Comparison of ENCODE assay signal across 9 cellular contexts in genomic region chr16:1972490-1972877, GRCh38. TPM values are rescaled to one million over a fixed set of nuclear protein-coding genes. Genes with fewer than 3 reads are reported as not detected.
A peak's percentile ranks its signal among the peaks of the same experiment; 100 is the strongest.
DNase-seq lines count a peak whose midpoint lies in the region; ATAC-seq, FAIRE-seq and TF ChIP-seq lines count a peak whose summit lies in the region.
"Had no signal": no experiment of that assay in that cellular context is flagged by ENCODE, and none has a peak within 500 bp of the region (broad histone marks: within the 10 kb centered on the region; RNA-seq: fewer than 3 reads in every experiment).

No MANE protein-coding gene starts in this region.

- no peaks in the 10 kb centered on the region for H3K9me3 Mint-ChIP-seq in CD8-positive, alpha-beta T cell
- no peaks in the 10 kb centered on the region for H3K9me3 Mint-ChIP-seq in memory B cell

- peaks cover 39% of the 10 kb centered on the region for H3K36me3 Mint-ChIP-seq in CD8-positive, alpha-beta T cell
- peaks cover 22% of the 10 kb centered on the region for H3K36me3 Mint-ChIP-seq in memory B cell

- peak overlapping the region; percentile 83 for H3K9ac ChIP-seq in HUES64 (ENCODE audit: low read depth, low read length)

- H3K27me3 ChIP-seq in CD8-positive, alpha-beta T cell (ENCODE audit: insufficient read depth, low read length) = no peaks in the 10 kb centered on the region
- H3K27me3 ChIP-seq in HUES64 (ENCODE audit: insufficient read depth, low read length) (no peaks in the 10 kb centered on the region), body of pancreas (no peaks in the 10 kb centered on the region)

- ATAC-seq in CD8-positive, alpha-beta T cell = no peak
- no peak for ATAC-seq in body of pancreas
- no peak for ATAC-seq in memory B cell (ENCODE audit: low read depth)

- H3K27ac Mint-ChIP-seq in CD8-positive, alpha-beta T cell = no peak overlapping the region
- peak overlapping the region; percentile 95 for H3K27ac Mint-ChIP-seq in memory B cell

- H3K27me3 Mint-ChIP-seq in CD8-positive, alpha-beta T cell (ENCODE audit: low read depth) = peaks cover 1% of the 10 kb centered on the region
- peaks cover 4% of the 10 kb centered on the region for H3K27me3 Mint-ChIP-seq in memory B cell

- peaks cover 15% of the 10 kb centered on the region for H3K36me3 ChIP-seq in CD8-positive, alpha-beta T cell (ENCODE audit: insufficient read depth, low read length)
- H3K36me3 ChIP-seq in HUES64 (ENCODE audit: insufficient read depth, low read length) (peaks cover 31% of the 10 kb centered on the region), body of pancreas (replicated peaks in 1 of 2; ENCODE audit: insufficient read depth in 1 of 2, low read depth in 2 of 2) (peaks cover 0 to 19% of the 10 kb centered on the region in 2 donors)

- TF ChIP-seq POLR2A in body of pancreas (IDR thresholded peaks at IDR 0.05) = no peak

- H3K4me1 ChIP-seq in CD8-positive, alpha-beta T cell (ENCODE audit: insufficient read depth, low read length) = peaks cover 17% of the 10 kb centered on the region
- H3K4me1 ChIP-seq in HUES64 (ENCODE audit: insufficient read depth, low read length) (no peaks in the 10 kb centered on the region), body of pancreas (peaks cover 28% of the 10 kb centered on the region)

- H3K4me1 Mint-ChIP-seq in CD8-positive, alpha-beta T cell (ENCODE audit: low read depth) = peaks cover 16% of the 10 kb centered on the region
- H3K4me1 Mint-ChIP-seq in memory B cell = peaks cover 15% of the 10 kb centered on the region

- DNase-seq in CD8-positive, alpha-beta T cell = peak in 1 of 7 experiments; percentile 20
- DNase-seq in body of pancreas = peak in 1 of 4 donors; percentile 27
- peak in 1 of 2 donors; percentile 18 for DNase-seq in memory B cell (ENCODE audit: low spot score in 2 of 2)
- no peak for DNase-seq in urothelium cell line (ENCODE audit: low spot score)
- DNase-seq in NCI-H1105 (lab: John Stamatoyannopoulos, UW) = no peak
- DNase-seq in NCI-H446 (lab: John Stamatoyannopoulos, UW) = no peak
- DNase-seq in germinal center (ENCODE audit: low spot score) = no peak

- peak; percentile 13 for FAIRE-seq in urothelium cell line (lab: Jason Lieb, UNC)

- CTCF ChIA-PET in CD8-positive, alpha-beta T cell (lab: Charles Lee) = interaction anchor here (0.8 to 1.4 kb wide), 4 partner anchors 9 to 32 kb away, joined by 3 to 7 read pairs (median 4); partner anchors contain the start of gene NOXO1

- intact Hi-C loops in CD8-positive, alpha-beta T cell (cut with DNase I, micrococcal nuclease) = loop anchor here (1.0 to 5.0 kb wide), 6 partner anchors 8 to 250 kb away; partner anchors contain the start of genes E4F1 (in 1 of the 2), NDUFB10 (in 1 of the 2), NTHL1 (in 1 of the 2) and RPS2 (in 1 of the 2)
- intact Hi-C loops in body of pancreas (cut with DNase I) = no loop called here

- H3K27ac ChIP-seq in CD8-positive, alpha-beta T cell (ENCODE audit: low read depth, low read length) = peak overlapping the region; percentile 86
- H3K27ac ChIP-seq in HUES64 (ENCODE audit: low read depth, low read length) = no peak overlapping the region
- H3K27ac ChIP-seq in body of pancreas = peak overlapping the region in 2 of 4 donors; percentile 76 to 89

- peak overlapping the region; percentile 91 for H3K4me3 ChIP-seq in CD8-positive, alpha-beta T cell (ENCODE audit: low read depth, low read length)
- H3K4me3 ChIP-seq in HUES64 (ENCODE audit: low read length) = peak overlapping the region; percentile 92
- peak overlapping the region; percentile 62 to 94 for H3K4me3 ChIP-seq in body of pancreas

- peak overlapping the region; percentile 93 for H3K4me3 Mint-ChIP-seq in CD8-positive, alpha-beta T cell
- peak overlapping the region; percentile 94 for H3K4me3 Mint-ChIP-seq in memory B cell

- H3K9me3 ChIP-seq in CD8-positive, alpha-beta T cell (ENCODE audit: low read length) = no peaks in the 10 kb centered on the region
- H3K9me3 ChIP-seq in HUES64 (ENCODE audit: insufficient read depth, low read depth, low read length) = no peaks in the 10 kb centered on the region
- no peaks in the 10 kb centered on the region for H3K9me3 ChIP-seq in body of pancreas

- TF ChIP-seq CTCF in CD8-positive, alpha-beta T cell (IDR thresholded peaks at IDR 0.05) = no peak
- no peak for TF ChIP-seq CTCF in body of pancreas (IDR thresholded peaks at IDR 0.05)

- WGBS in HUES64 = 7% methylated on average over 22 of the region's 22 CpGs
- 2 to 4% methylated on average over 5 to 22 of the region's 22 CpGs for WGBS in body of pancreas, 2 donors

- POLR2A ChIA-PET in CD8-positive, alpha-beta T cell (lab: Charles Lee) = interaction anchor here (0.8 to 2.5 kb wide), 9 partner anchors 9 to 190 kb away, joined by 3 to 23 read pairs (median 9); partner anchors contain the start of genes GFER, MSRB1, NDUFB10 and NOXO1

RNA-seq across cellular contexts. Expression of gene TBL3, which starts 0.6 kb away (rescaled TPM):
- 10 to 100 TPM; 15.4 to 16.6 TPM for total RNA-seq in CD8-positive, alpha-beta T cell
- polyA plus RNA-seq in HUES64 (2013, experiment 1 of 2) = 44.1 TPM
- polyA plus RNA-seq in HUES64 (2013, experiment 2 of 2) = 45.6 TPM
- 10 to 100 TPM; 38.9 to 40.7 TPM for total RNA-seq in body of pancreas

RNA-seq across cellular contexts. Expression of gene RNF151, which starts 5.8 kb away (rescaled TPM):
- total RNA-seq in CD8-positive, alpha-beta T cell = not detected
- polyA plus RNA-seq in HUES64 (2013, experiment 1 of 2) = not detected
- polyA plus RNA-seq in HUES64 (2013, experiment 2 of 2) = not detected
- total RNA-seq in body of pancreas = not detected
- total RNA-seq: LHCN-M2 had no signal

RNA-seq across cellular contexts. Expression of gene RPS2, which starts 7.9 kb away (rescaled TPM):
- 1,000 to 10,000 TPM; 4,060 to 4,094 TPM for total RNA-seq in CD8-positive, alpha-beta T cell
- polyA plus RNA-seq in HUES64 (2013, experiment 1 of 2) = 4,246 TPM
- 4,382 TPM for polyA plus RNA-seq in HUES64 (2013, experiment 2 of 2)
- total RNA-seq in body of pancreas = 1,000 to 10,000 TPM; 2,300 to 2,472 TPM

RNA-seq across cellular contexts. Expression of gene NOXO1, which starts 8.8 kb away (rescaled TPM):
- under 1 TPM; 0.76 to 0.83 TPM for total RNA-seq in CD8-positive, alpha-beta T cell
- 0.65 TPM for polyA plus RNA-seq in HUES64 (2013, experiment 1 of 2)
- polyA plus RNA-seq in HUES64 (2013, experiment 2 of 2) = not detected
- not detected for total RNA-seq in body of pancreas

RNA-seq across cellular contexts. Expression of gene GFER, which starts 11.5 kb away (rescaled TPM):
- 10 to 100 TPM; 15.6 to 16.1 TPM for total RNA-seq in CD8-positive, alpha-beta T cell
- polyA plus RNA-seq in HUES64 (2013, experiment 1 of 2) = 28.7 TPM
- 23.8 TPM for polyA plus RNA-seq in HUES64 (2013, experiment 2 of 2)
- 10 to 100 TPM; 13.2 to 35.9 TPM for total RNA-seq in body of pancreas
